27 cellular contexts compared by ENCODE assay signal in genomic region chr15:29534378-29534777, GRCh38.
DNase-seq lines count a peak whose midpoint lies in the region; ATAC-seq and TF ChIP-seq lines count a peak whose summit lies in the region.
"Had no signal": no experiment of that assay in that cellular context is flagged by ENCODE, and none has a peak within 500 bp of the region (broad histone marks: within the 10 kb centered on the region; RNA-seq: fewer than 3 reads in every experiment).

No MANE protein-coding gene starts in this region.

- no peak overlapping the region for H2BK20ac ChIP-seq in H9 (ENCODE audit: low read depth, low read length, poor library complexity, severe bottlenecking)

- H3K9me3 ChIP-seq in H9 (ENCODE audit: control insufficient read depth, low read depth, low read length) (no peaks in the 10 kb centered on the region), ascending aorta (no peaks in the 10 kb centered on the region), smooth muscle cell (replicated peaks; ENCODE audit: low read depth) (no peaks in the 10 kb centered on the region)
- H3K9me3 ChIP-seq: esophagus muscularis mucosa, HAP-1, prostate gland had no signal

- H3K9me3 Mint-ChIP-seq in H9: no peaks in the 10 kb centered on the region
- H3K9me3 Mint-ChIP-seq: stimulated activated memory B cell treated with anti-CD40 and anti-IgM and Interleukin-4, amounts not matched to agents 10 μg/mL and 1 μg/mL and 100 μg/mL, for 72 hours had no signal

- no peaks in the 10 kb centered on the region; the same call in 1 of the 2 replicates for H3K79me2 ChIP-seq in H9 (ENCODE audit: insufficient read depth, low read length)
- no peaks in the 10 kb centered on the region for H3K79me2 ChIP-seq in smooth muscle cell (ENCODE audit: low read depth)

- H3K27ac ChIP-seq in H9 (ENCODE audit: insufficient read length, low read depth, low read length): peak overlapping the region; percentile 20
- H3K27ac ChIP-seq in ascending aorta: peak overlapping the region; percentile 50 to 59
- H3K27ac ChIP-seq in smooth muscle cell (ENCODE audit: low read depth): no peak overlapping the region
- H3K27ac ChIP-seq: brain microvascular endothelial cell, esophagus muscularis mucosa, prostate gland had no signal

- no peak overlapping the region for H2BK5ac ChIP-seq in H9 (ENCODE audit: insufficient read length, low read length)

- DNase-seq in H9 (no peak), ascending aorta (ENCODE audit: low spot score in 2 of 2) (no peak), kidney tubule cell (ENCODE audit: low spot score) (peak; percentile 35), smooth muscle cell (lab: John Stamatoyannopoulos, UW; ENCODE audit: unreplicated experiment) (no peak), DMS53 (lab: John Stamatoyannopoulos, UW) (no peak)
- DNase-seq: activated CD4-positive, alpha-beta T cell treated with anti-CD3 and anti-CD28 coated beads, Interleukin-2, amount 50 U/mL, for 4 hours; activated CD8-positive, alpha-beta memory T cell treated with anti-CD3 and anti-CD28 coated beads, Interleukin-2, amount 50 U/mL, for 4 hours; activated naive CD4-positive, alpha-beta T cell treated with Interleukin-2 at 50 U/mL for 16 hours; brain microvascular endothelial cell; cerebellar nuclear complex; DND-41; foreskin melanocyte; NCI-H1417 treated with DMSO at 0.1 percent for 48 hours; NCI-H2081 treated with DMSO at 0.1 percent for 48 hours; NCI-H2227 treated with DMSO at 0.1 percent for 48 hours; NCI-H526 treated with DMSO at 0.1 percent for 48 hours; NK-92 treated with Interleukin-12 subunit alpha and Interleukin-12 subunit beta, amount 100 ng/mL, for 24 hours; substantia nigra had no signal

- no peaks in the 10 kb centered on the region for H3K23me2 ChIP-seq in H9 (ENCODE audit: insufficient read length, low read depth, low read length, poor library complexity, severe bottlenecking)

- H4K8ac ChIP-seq in H9 (replicated peaks; ENCODE audit: insufficient read length, low read depth, low read length): no peak overlapping the region

- H2AFZ ChIP-seq in H9 (ENCODE audit: low read length) (no peak overlapping the region), smooth muscle cell (ENCODE audit: low read depth) (no peak overlapping the region)

- H3K4me1 ChIP-seq in H9 (ENCODE audit: insufficient read depth, low read length): peaks cover 15% of the 10 kb centered on the region
- H3K4me1 ChIP-seq in ascending aorta: peaks cover 0 to 4% of the 10 kb centered on the region in 2 donors
- H3K4me1 ChIP-seq in smooth muscle cell (ENCODE audit: low read depth): peaks cover 10% of the 10 kb centered on the region
- H3K4me1 ChIP-seq: esophagus muscularis mucosa, HAP-1, prostate gland had no signal

- H3F3A ChIP-seq in smooth muscle cell (ENCODE audit: low read depth): no peaks in the 10 kb centered on the region

- TF ChIP-seq CTCF in H9 (conservative IDR thresholded peaks at IDR 0.05) (no peak), ascending aorta (IDR thresholded peaks at IDR 0.05) (no peak), smooth muscle cell (IDR thresholded peaks at IDR 0.05; ENCODE audit: borderline replicate concordance, insufficient read depth, poor library complexity, severe bottlenecking) (no peak)

- H3K4me3 ChIP-seq in ascending aorta: no peak overlapping the region
- no peak overlapping the region for H3K4me3 ChIP-seq in smooth muscle cell
- H3K4me3 ChIP-seq: esophagus muscularis mucosa, HAP-1, prostate gland had no signal

- no peak overlapping the region for H3T11ph ChIP-seq in H9 (ENCODE audit: low read length)

- peaks cover 3% of the 10 kb centered on the region for H4K20me1 ChIP-seq in H9 (ENCODE audit: control insufficient read depth, insufficient read depth, insufficient read length)
- H4K20me1 ChIP-seq in smooth muscle cell (ENCODE audit: low read depth): no peaks in the 10 kb centered on the region

- no peak overlapping the region for H4K91ac ChIP-seq in H9 (ENCODE audit: insufficient read length, low read depth, low read length)

- no peak overlapping the region for H2BK15ac ChIP-seq in H9 (ENCODE audit: low read depth, low read length)

- intact Hi-C loops in ascending aorta (cut with DNase I): loop anchor here (5.0 kb wide), 1 partner anchor 38 kb away; a partner anchor contains a TSS

- H3K18ac ChIP-seq in H9 (ENCODE audit: insufficient read length, low read depth, low read length): no peak overlapping the region

- H3K27me3 ChIP-seq in H9 (ENCODE audit: insufficient read depth, low read length) (no peaks in the 10 kb centered on the region), ascending aorta (no peaks in the 10 kb centered on the region), smooth muscle cell (ENCODE audit: low read depth) (no peaks in the 10 kb centered on the region)
- H3K27me3 ChIP-seq: brain microvascular endothelial cell had no signal

- H3K4ac ChIP-seq in H9 (ENCODE audit: low read depth, low read length): no peak overlapping the region

- no peak overlapping the region for H3K14ac ChIP-seq in H9 (ENCODE audit: insufficient read depth, low read length)

- no peak overlapping the region for H3K56ac ChIP-seq in H9 (ENCODE audit: insufficient read length, low read depth, low read length)

- H3K36me3 ChIP-seq in ascending aorta: no peaks in the 10 kb centered on the region
- no peaks in the 10 kb centered on the region for H3K36me3 ChIP-seq in smooth muscle cell (ENCODE audit: low read depth)
- H3K36me3 ChIP-seq: brain microvascular endothelial cell, esophagus muscularis mucosa, HAP-1, prostate gland had no signal

- H3K23ac ChIP-seq in H9 (ENCODE audit: insufficient read length, low read depth, low read length): no peak overlapping the region

- H2AK5ac ChIP-seq in H9 (ENCODE audit: insufficient read length, low read length): no peak overlapping the region

- WGBS in H9 (ENCODE audit: extremely low coverage, insufficient read length, low lambda C conversion rate): no CpG with 5 or more reads among the region's 3 CpGs
- WGBS in smooth muscle cell (ENCODE audit: low lambda C conversion rate): 32% methylated on average over 3 of the region's 3 CpGs

- H2BK120ac ChIP-seq in H9 (ENCODE audit: low read depth, low read length, poor library complexity, severe bottlenecking): no peak overlapping the region

- H3K79me1 ChIP-seq in H9 (ENCODE audit: insufficient read depth, low read depth, low read length, poor library complexity, severe bottlenecking): no peaks in the 10 kb centered on the region

- H4K5ac ChIP-seq in H9 (ENCODE audit: insufficient read length, low read depth, low read length): no peak overlapping the region

- no peak overlapping the region for H3K27ac Mint-ChIP-seq in H9
- H3K27ac Mint-ChIP-seq: stimulated activated memory B cell treated with anti-CD40 and anti-IgM and Interleukin-4, amounts not matched to agents 10 μg/mL and 1 μg/mL and 100 μg/mL, for 72 hours had no signal

- H3K4me3 Mint-ChIP-seq in H9: no peak overlapping the region
- H3K4me3 Mint-ChIP-seq: neural crest cell; stimulated activated memory B cell treated with anti-CD40 and anti-IgM and Interleukin-4, amounts not matched to agents 10 μg/mL and 1 μg/mL and 100 μg/mL, for 72 hours had no signal

- no peak for ATAC-seq in GM18517 (IDR thresholded peaks at IDR 0.05; ENCODE audit: unreplicated experiment)
- no peak for ATAC-seq in GM18861 (IDR thresholded peaks at IDR 0.05; ENCODE audit: unreplicated experiment)
- ATAC-seq: activated CD4-positive, CD25-positive, alpha-beta regulatory T cell treated with anti-CD3 and anti-CD28 coated beads, Interleukin-2, amount 50 U/mL, for 24 hours; HepG2; stimulated activated memory B cell treated with anti-CD40 and anti-IgM and Interleukin-4, amounts not matched to agents 10 μg/mL and 1 μg/mL and 100 μg/mL, for 72 hours had no signal

- no peak overlapping the region for H2BK12ac ChIP-seq in H9 (ENCODE audit: insufficient read length, low read depth, low read length)

- H3K36me3 Mint-ChIP-seq in H9 (ENCODE audit: insufficient read depth in 1 of 3, low read depth in 3 of 3): no peaks in the 10 kb centered on the region
- H3K36me3 Mint-ChIP-seq: stimulated activated memory B cell treated with anti-CD40 and anti-IgM and Interleukin-4, amounts not matched to agents 10 μg/mL and 1 μg/mL and 100 μg/mL, for 72 hours had no signal

- H3K9ac ChIP-seq in H9 (ENCODE audit: extremely low read depth, insufficient read length, low read length): no peak overlapping the region
- H3K9ac ChIP-seq in smooth muscle cell (ENCODE audit: low read depth): no peak overlapping the region

- H3K4me1 Mint-ChIP-seq in H9: peaks cover 38 to 43% of the 10 kb centered on the region in 2 experiments
- H3K4me1 Mint-ChIP-seq: stimulated activated memory B cell treated with anti-CD40 and anti-IgM and Interleukin-4, amounts not matched to agents 10 μg/mL and 1 μg/mL and 100 μg/mL, for 72 hours had no signal

- H3K27me3 Mint-ChIP-seq in H9 (ENCODE audit: low read depth): no peaks in the 10 kb centered on the region

- no peak overlapping the region for H3K4me2 ChIP-seq in H9 (ENCODE audit: insufficient read depth, insufficient read length, low read length)
- peak overlapping the region; percentile 2 for H3K4me2 ChIP-seq in smooth muscle cell
